Comparison of ENCODE assay signal across 15 cellular contexts in genomic region chr1:210908257-210908656, GRCh38.
"Had no signal": no experiment of that assay in that cellular context is flagged by ENCODE, and none has a peak within 500 bp of the region (broad histone marks: within the 10 kb centered on the region; RNA-seq: fewer than 3 reads in every experiment).

No MANE protein-coding gene starts in this region.

- H3K36me3 ChIP-seq: heart right ventricle, neutrophil, right atrium auricular region, tibial nerve, vagina had no signal

- H3K27me3 ChIP-seq: neutrophil, right atrium auricular region, tibial nerve, vagina had no signal

- FAIRE-seq: colon, frontal cortex, islet of Langerhans had no signal

- H3K4me3 ChIP-seq: heart right ventricle, right atrium auricular region, tibial nerve, vagina had no signal

- DNase-seq: activated CD4-positive, alpha-beta T cell treated with anti-CD3 and anti-CD28 coated beads for 36 hours; activated CD8-positive, alpha-beta memory T cell treated with anti-CD3 and anti-CD28 coated beads, Interleukin-2, amount 50 U/mL, for 4 hours; activated CD8-positive, alpha-beta T cell treated with anti-CD3 and anti-CD28 coated beads for 36 hours; activated naive CD8-positive, alpha-beta T cell treated with anti-CD3 and anti-CD28 coated beads, Interleukin-2, amount 10 ng/mL, durations not matched to agents 7 days and 5 days; activated T-cell treated with anti-CD3 and anti-CD28 coated beads, Interleukin-2, amount 50 U/mL, for 72 hours; heart right ventricle; naive thymus-derived CD4-positive, alpha-beta T cell; stimulated activated naive B cell treated with anti-CD40 and anti-IgM and Interleukin-4, amounts not matched to agents 10 μg/mL and 1 μg/mL and 100 μg/mL, for 72 hours had no signal

- ATAC-seq: activated CD4-positive, alpha-beta T cell treated with anti-CD3 and anti-CD28 coated beads for 36 hours; activated CD8-positive, alpha-beta T cell treated with anti-CD3 and anti-CD28 coated beads for 36 hours; activated T-cell treated with anti-CD3 and anti-CD28 coated beads, Interleukin-2, amount 50 U/mL, for 72 hours; heart right ventricle; naive thymus-derived CD4-positive, alpha-beta T cell; stimulated activated naive B cell treated with anti-CD40 and anti-IgM and Interleukin-4, amounts not matched to agents 10 μg/mL and 1 μg/mL and 100 μg/mL, for 72 hours had no signal
